In genomic region chr18:22453337-22453736, GRCh38 we compare ENCODE assay signal across 1 cellular context.
TF ChIP-seq lines count a peak whose summit lies in the region.

No MANE protein-coding gene starts in this region.

TF ChIP-seq in HepG2, 621 proteins besides CTCF, POLR2A, EP300 and RAD21:
- TF ChIP-seq ZBTB49 (CRISPR knock-in tag; IDR thresholded peaks at IDR 0.05; ENCODE audit: borderline replicate concordance) (no peak), CEBPB (IDR thresholded peaks at IDR 0.05; ENCODE audit: borderline replicate concordance, low read depth, low read length) (peak; percentile 67)
